35 cellular contexts compared by ENCODE assay signal in genomic region chr17:57720636-57721035, GRCh38. TPM values are rescaled to one million over a fixed set of nuclear protein-coding genes. Genes with fewer than 3 reads are reported as not detected.
"Had no signal": no experiment of that assay in that cellular context is flagged by ENCODE, and none has a peak within 500 bp of the region (broad histone marks: within the 10 kb centered on the region; RNA-seq: fewer than 3 reads in every experiment).

No MANE protein-coding gene starts in this region.

- H3K27ac ChIP-seq: colonic mucosa, esophagus muscularis mucosa, heart right ventricle, parathyroid adenoma, right lobe of liver, testis, tibial artery, vagina had no signal

- H3K4me2 ChIP-seq: smooth muscle cell had no signal

- H3K4me1 ChIP-seq: colonic mucosa, parathyroid adenoma, right lobe of liver, tibial artery, vagina had no signal

- H3K9me3 Mint-ChIP-seq: dendritic cell treated with granulocyte-macrophage colony-stimulating factor and Interleukin-4, amounts not matched to agents 40 ng/mL and 50 ng/mL, for 4 days; endodermal cell; memory B cell; natural killer cell treated with Interleukin-12 subunit alpha and Interleukin-12 subunit beta and Interleukin-15 and Interleukin-18, amount 100 ng/mL, for 72 hours; neural crest cell; type B pancreatic cell had no signal

- H3K27ac Mint-ChIP-seq: dendritic cell treated with granulocyte-macrophage colony-stimulating factor and Interleukin-4, amounts not matched to agents 40 ng/mL and 50 ng/mL, for 4 days; endodermal cell; memory B cell; natural killer cell treated with Interleukin-12 subunit alpha and Interleukin-12 subunit beta and Interleukin-15 and Interleukin-18, amount 100 ng/mL, for 72 hours; progenitor cell of endocrine pancreas; type B pancreatic cell had no signal

- H3K36me3 Mint-ChIP-seq: memory B cell; natural killer cell treated with Interleukin-12 subunit alpha and Interleukin-12 subunit beta and Interleukin-15 and Interleukin-18, amount 100 ng/mL, for 72 hours; type B pancreatic cell had no signal

- H3K9ac ChIP-seq: parathyroid adenoma had no signal

- H3K4me1 Mint-ChIP-seq: endodermal cell had no signal

- H3K9me3 ChIP-seq: colonic mucosa, esophagus muscularis mucosa, heart right ventricle, right lobe of liver, testis, tibial artery, vagina had no signal

- H3K27me3 ChIP-seq: esophagus muscularis mucosa, right lobe of liver, testis, vagina had no signal

- DNase-seq: colonic mucosa; effector CD8-positive, alpha-beta T cell; endodermal cell; foreskin melanocyte; glutamatergic neuron; heart right ventricle; hippocampal formation; right lobe of liver; stimulated activated CD4-positive, alpha-beta T cell treated with anti-CD3 and anti-CD28 coated beads, Interleukin-12 subunit alpha, Interleukin-12 subunit beta, amount 100 ng/mL, for 4 hours; stimulated activated CD4-positive, alpha-beta T cell treated with anti-CD3 and anti-CD28 coated beads, Interleukin-1b, Interleukin-23, amount 100 ng/mL, for 48 hours; stimulated activated CD4-positive, alpha-beta T cell treated with anti-CD3 and anti-CD28 coated beads, Interleukin-4, amount 100 ng/mL, for 1 hour; stimulated activated CD8-positive, alpha-beta memory T cell treated with anti-CD3 and anti-CD28 coated beads, Interleukin-4, amount 100 ng/mL, for 48 hours; stimulated activated naive CD8-positive, alpha-beta T cell treated with anti-CD3 and anti-CD28 coated beads, Interleukin-15, Interleukin-2, amounts not matched to agents 100 U/mL and 50 U/mL, for 24 hours; substantia nigra; testis had no signal

- ATAC-seq: left lobe of liver; right lobe of liver; stimulated activated naive CD8-positive, alpha-beta T cell treated with anti-CD3 and anti-CD28 coated beads, Interleukin-15, Interleukin-2, amounts not matched to agents 100 U/mL and 50 U/mL, for 24 hours had no signal

- H3K36me3 ChIP-seq: colonic mucosa, esophagus muscularis mucosa, heart right ventricle, right lobe of liver, tibial artery, vagina had no signal

- H3K4me3 ChIP-seq: colonic mucosa, esophagus muscularis mucosa, heart right ventricle, lung, right lobe of liver, smooth muscle cell, testis, tibial artery, vagina had no signal

- H3K4me3 Mint-ChIP-seq: dendritic cell treated with granulocyte-macrophage colony-stimulating factor and Interleukin-4, amounts not matched to agents 40 ng/mL and 50 ng/mL, for 4 days; endodermal cell; memory B cell; natural killer cell treated with Interleukin-12 subunit alpha and Interleukin-12 subunit beta and Interleukin-15 and Interleukin-18, amount 100 ng/mL, for 72 hours; neural crest cell; type B pancreatic cell had no signal

RNA-seq across cellular contexts. Expression of gene CCDC182, which starts 24.5 kb away (rescaled TPM):
- total RNA-seq: chondrocyte; colonic mucosa; epithelial cell of proximal tubule; esophagus muscularis mucosa; fibroblast of lung; heart right ventricle; left lobe of liver; liver; lung; mononuclear cell; natural killer cell treated with Interleukin-12 subunit alpha and Interleukin-12 subunit beta and Interleukin-15 and Interleukin-18, amount 100 ng/mL, for 72 hours; neural crest cell; osteoblast; progenitor cell of endocrine pancreas; right lobe of liver; smooth muscle cell; vagina had no signal
- polyA plus RNA-seq: fibroblast of lung, heart right ventricle, keratinocyte, liver, lung, smooth muscle cell had no signal
